Comparison of ENCODE assay signal across 8 cellular contexts in the genomic region with DNA sequence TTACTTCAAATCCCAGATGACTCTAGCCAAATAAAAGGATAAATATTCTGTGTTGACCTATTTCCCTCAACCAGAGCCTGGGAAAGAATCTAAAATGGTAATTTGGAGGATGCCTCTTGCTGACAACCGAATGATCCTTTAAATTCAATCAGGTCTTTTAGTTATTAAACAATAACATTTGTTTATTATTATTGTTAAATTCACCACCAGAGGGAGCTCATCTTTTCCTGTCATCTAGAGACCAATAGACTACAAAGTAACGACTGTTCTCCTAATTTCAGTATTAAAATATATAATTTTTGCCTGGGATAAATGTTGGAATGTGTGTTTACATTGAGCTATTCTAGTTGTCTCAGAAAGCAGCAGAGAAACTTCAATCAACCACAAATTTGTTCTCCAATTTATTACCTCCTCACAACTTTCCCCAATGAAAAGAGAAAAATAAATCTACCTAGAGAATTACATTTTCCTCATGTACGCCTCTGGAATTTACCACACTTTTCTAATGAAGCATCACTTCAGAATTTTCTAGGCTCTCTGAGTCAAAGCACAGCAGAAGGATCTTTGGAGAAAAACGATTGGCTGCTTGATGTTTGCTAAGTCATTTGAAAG.
DNase-seq lines count a peak whose midpoint lies in the region; ATAC-seq and TF ChIP-seq lines count a peak whose summit lies in the region.

No MANE protein-coding gene starts in this region.

- H2AK5ac ChIP-seq in mesendoderm (ENCODE audit: low read length): no peak overlapping the region

- H3K9me3 Mint-ChIP-seq in activated CD4-positive, alpha-beta T cell treated with anti-CD3 and anti-CD28 coated beads, Interleukin-2, amount 10 ng/mL, durations not matched to agents 24 days and 14 days: no peaks in the 10 kb centered on the region

- no peak overlapping the region for H3K27ac ChIP-seq in MM.1S (ENCODE audit: low read length)
- no peak overlapping the region for H3K27ac ChIP-seq in mesendoderm (ENCODE audit: low read depth, low read length)

- H2BK5ac ChIP-seq in mesendoderm (ENCODE audit: low read length): no peak overlapping the region

- H3K4me2 ChIP-seq in MM.1S (ENCODE audit: low read depth, low read length): no peak overlapping the region
- H3K4me2 ChIP-seq in mesendoderm (ENCODE audit: low read length): no peak overlapping the region

- no peaks in the 10 kb centered on the region for H3K4me1 Mint-ChIP-seq in activated CD4-positive, alpha-beta T cell treated with anti-CD3 and anti-CD28 coated beads, Interleukin-2, amount 10 ng/mL, durations not matched to agents 24 days and 14 days

- H3K4ac ChIP-seq in mesendoderm (ENCODE audit: low read depth, low read length): no peak overlapping the region

- no peaks in the 10 kb centered on the region for H3K9me3 ChIP-seq in MM.1S (replicated peaks; ENCODE audit: insufficient read depth, low read length)

- H4K8ac ChIP-seq in mesendoderm (ENCODE audit: low read depth, low read length): no peak overlapping the region

- H3K36me3 Mint-ChIP-seq in activated CD4-positive, alpha-beta T cell treated with anti-CD3 and anti-CD28 coated beads, Interleukin-2, amount 10 ng/mL, durations not matched to agents 24 days and 14 days (ENCODE audit: low read depth): no peaks in the 10 kb centered on the region

- intact Hi-C loops in activated CD4-positive, alpha-beta T cell treated with anti-CD3 and anti-CD28 coated beads, Interleukin-2, amount 10 ng/mL, durations not matched to agents 24 days and 14 days (cut with micrococcal nuclease): no loop called here

- no peak overlapping the region for H3K56ac ChIP-seq in mesendoderm (ENCODE audit: low read length)

- no peaks in the 10 kb centered on the region for H3K79me1 ChIP-seq in mesendoderm (ENCODE audit: low read length)

- H3K79me2 ChIP-seq in MM.1S (ENCODE audit: low read length) (no peaks in the 10 kb centered on the region), mesendoderm (ENCODE audit: control insufficient read depth, insufficient read depth, low read length) (no peaks in the 10 kb centered on the region)

- H3K36me3 ChIP-seq in MM.1S (replicated peaks; ENCODE audit: insufficient read depth, low read length) (no peaks in the 10 kb centered on the region), mesendoderm (ENCODE audit: control insufficient read depth, insufficient read depth, low read length) (no peaks in the 10 kb centered on the region)

- H3K4me3 ChIP-seq in MM.1S (ENCODE audit: low read length) (no peak overlapping the region), mesendoderm (ENCODE audit: low read length) (no peak overlapping the region)

- no peak overlapping the region for H4K5ac ChIP-seq in mesendoderm (ENCODE audit: low read length)

- DNase-seq in DMS53 (lab: John Stamatoyannopoulos, UW) (peak; percentile 59), MM.1S (no peak), amniotic stem cell (lab: John Stamatoyannopoulos, UW) (peak; percentile 21), mesendoderm (peak; percentile 11), RPMI8226 (no peak), NCI-H187 (lab: John Stamatoyannopoulos, UW) (no peak)
- no peak for DNase-seq in activated CD4-positive, alpha-beta T cell treated with anti-CD3 and anti-CD28 coated beads, Interleukin-2, amount 10 ng/mL, durations not matched to agents 24 days and 14 days

- H3K27me3 Mint-ChIP-seq in activated CD4-positive, alpha-beta T cell treated with anti-CD3 and anti-CD28 coated beads, Interleukin-2, amount 10 ng/mL, durations not matched to agents 24 days and 14 days: no peaks in the 10 kb centered on the region

- H2AFZ ChIP-seq in MM.1S (ENCODE audit: low read length): no peak overlapping the region

- no peak overlapping the region for H3K9ac ChIP-seq in MM.1S (ENCODE audit: low read length)
- H3K9ac ChIP-seq in mesendoderm (ENCODE audit: low read length): no peak overlapping the region

- H3K18ac ChIP-seq in mesendoderm (ENCODE audit: low read length): no peak overlapping the region

- no peak overlapping the region for H3K27ac Mint-ChIP-seq in activated CD4-positive, alpha-beta T cell treated with anti-CD3 and anti-CD28 coated beads, Interleukin-2, amount 10 ng/mL, durations not matched to agents 24 days and 14 days

- no peaks in the 10 kb centered on the region for H3K4me1 ChIP-seq in MM.1S (ENCODE audit: low read length)
- no peaks in the 10 kb centered on the region for H3K4me1 ChIP-seq in mesendoderm (ENCODE audit: control insufficient read depth, low read depth, low read length)

- no peaks in the 10 kb centered on the region for H4K20me1 ChIP-seq in MM.1S (ENCODE audit: insufficient read depth, low read length)

- no peak overlapping the region for H3K4me3 Mint-ChIP-seq in activated CD4-positive, alpha-beta T cell treated with anti-CD3 and anti-CD28 coated beads, Interleukin-2, amount 10 ng/mL, durations not matched to agents 24 days and 14 days

- no peak overlapping the region for H3K23ac ChIP-seq in mesendoderm (ENCODE audit: low read length)

- TF ChIP-seq CTCF in MM.1S (IDR thresholded peaks at IDR 0.05; ENCODE audit: low read length): peak; percentile 16

- no peak overlapping the region for H2BK15ac ChIP-seq in mesendoderm (replicated peaks; ENCODE audit: low read depth)

- H3K9me2 ChIP-seq in MM.1S (replicated peaks; ENCODE audit: insufficient read depth, low read length): no peaks in the 10 kb centered on the region

- no peak overlapping the region for H2BK120ac ChIP-seq in mesendoderm (ENCODE audit: low read depth, low read length)

- no CpG with 5 or more reads among the region's 4 CpGs for WGBS in mesendoderm (ENCODE audit: extremely low coverage, insufficient coverage, low lambda C conversion rate)

- no peaks in the 10 kb centered on the region for H3K27me3 ChIP-seq in MM.1S (replicated peaks; ENCODE audit: insufficient read depth, low read length)
- no peaks in the 10 kb centered on the region for H3K27me3 ChIP-seq in mesendoderm (ENCODE audit: insufficient read depth, low read length, poor library complexity)

- H3F3A ChIP-seq in MM.1S (ENCODE audit: insufficient read depth, low read length): no peaks in the 10 kb centered on the region

- no peak for ATAC-seq in GM21619 (IDR thresholded peaks at IDR 0.05; ENCODE audit: unreplicated experiment)

Comparison
In these comparisons a context has a peak if more than half of its experiments do, and no peak if none do; other contexts are left out.
1. DNase-seq: peak in DMS53 (single experiment), amniotic stem cell (single experiment) and mesendoderm (single experiment); none in MM.1S (single experiment), RPMI8226 (single experiment), activated CD4-positive, alpha-beta T cell treated with anti-CD3 and anti-CD28 coated beads, Interleukin-2, amount 10 ng/mL, durations not matched to agents 24 days and 14 days (single experiment) and NCI-H187 (0 of 2).